ENCODE assay signal across 12 cellular contexts in genomic region chr18:55328301-55328700, GRCh38.
DNase-seq lines count a peak whose midpoint lies in the region; ATAC-seq, FAIRE-seq and TF ChIP-seq lines count a peak whose summit lies in the region.
"Had no signal": no experiment of that assay in that cellular context is flagged by ENCODE, and none has a peak within 500 bp of the region (broad histone marks: within the 10 kb centered on the region; RNA-seq: fewer than 3 reads in every experiment).

No MANE protein-coding gene starts in this region.

- FAIRE-seq in GM12891 (lab: Jason Lieb, UNC), result peak; percentile 85

- DNase-seq in GM12891 (ENCODE audit: insufficient read length, low spot score), result no peak
- peak; percentile 47 for DNase-seq in NOMO-1 treated with DMSO at 0.1 percent for 48 hours (lab: John Stamatoyannopoulos, UW; ENCODE audit: unreplicated experiment)
- peak; percentile 39 for DNase-seq in fibroblast of gingiva (ENCODE audit: low read depth)
- DNase-seq in sciatic nerve (ENCODE audit: low spot score), result no peak
- DNase-seq in activated CD4-positive, alpha-beta T cell treated with anti-CD3 and anti-CD28 coated beads, Interleukin-2, amount 10 ng/mL, durations not matched to agents 24 days and 14 days, result no peak
- DNase-seq in NCI-H524 treated with DMSO at 0.1 percent for 48 hours (lab: John Stamatoyannopoulos, UW), result no peak
- DNase-seq: central memory CD4-positive, alpha-beta T cell; mesendoderm; NCI-H2081 treated with DMSO at 0.1 percent for 48 hours had no signal

- H3K27ac Mint-ChIP-seq in activated CD4-positive, alpha-beta T cell treated with anti-CD3 and anti-CD28 coated beads, Interleukin-2, amount 10 ng/mL, durations not matched to agents 24 days and 14 days, result no peak overlapping the region

- no peaks in the 10 kb centered on the region for H3K36me3 Mint-ChIP-seq in activated CD4-positive, alpha-beta T cell treated with anti-CD3 and anti-CD28 coated beads, Interleukin-2, amount 10 ng/mL, durations not matched to agents 24 days and 14 days (ENCODE audit: low read depth)

- H3K27me3 Mint-ChIP-seq in activated CD4-positive, alpha-beta T cell treated with anti-CD3 and anti-CD28 coated beads, Interleukin-2, amount 10 ng/mL, durations not matched to agents 24 days and 14 days, result peaks cover 20% of the 10 kb centered on the region

- no peaks in the 10 kb centered on the region for H3K9me3 Mint-ChIP-seq in activated CD4-positive, alpha-beta T cell treated with anti-CD3 and anti-CD28 coated beads, Interleukin-2, amount 10 ng/mL, durations not matched to agents 24 days and 14 days

- H3K4me1 Mint-ChIP-seq in activated CD4-positive, alpha-beta T cell treated with anti-CD3 and anti-CD28 coated beads, Interleukin-2, amount 10 ng/mL, durations not matched to agents 24 days and 14 days, result no peaks in the 10 kb centered on the region

- no peak overlapping the region for H3K4me3 Mint-ChIP-seq in activated CD4-positive, alpha-beta T cell treated with anti-CD3 and anti-CD28 coated beads, Interleukin-2, amount 10 ng/mL, durations not matched to agents 24 days and 14 days

- intact Hi-C loops in sciatic nerve (cut with DNase I), result no loop called here
- intact Hi-C loops in activated CD4-positive, alpha-beta T cell treated with anti-CD3 and anti-CD28 coated beads, Interleukin-2, amount 10 ng/mL, durations not matched to agents 24 days and 14 days (cut with micrococcal nuclease), result no loop called here

- ATAC-seq in sciatic nerve (peak; percentile 79), GM18868 (IDR thresholded peaks at IDR 0.05; ENCODE audit: unreplicated experiment) (no peak), HG02840 (IDR thresholded peaks at IDR 0.05; ENCODE audit: low FRiP score, unreplicated experiment) (no peak)
- ATAC-seq: activated CD4-positive, CD25-positive, alpha-beta regulatory T cell treated with anti-CD3 and anti-CD28 coated beads, Interleukin-2, amount 50 U/mL, for 24 hours had no signal

- no peak for TF ChIP-seq POLR2A in GM12891 (IDR thresholded peaks at IDR 0.05; ENCODE audit: low read depth, low read length)

TF ChIP-seq in GM12891, 5 proteins besides CTCF, POLR2A, EP300 and RAD21:
- TF ChIP-seq POLR2AphosphoS5 (IDR thresholded peaks at IDR 0.05; ENCODE audit: low read depth, low read length) (no peak), PAX5 (IDR thresholded peaks at IDR 0.05; ENCODE audit: insufficient read depth, low read length, severe bottlenecking) (no peak), TAF1 (IDR thresholded peaks at IDR 0.05; ENCODE audit: low read depth, low read length) (no peak), SPI1 (IDR thresholded peaks at IDR 0.05; ENCODE audit: low read depth, low read length) (peak; percentile 30; the same call in 1 of the 2 replicates)

Comparison
In these comparisons a context has a peak if more than half of its experiments do, and no peak if none do; other contexts are left out.
1. DNase-seq: peak in NOMO-1 treated with DMSO at 0.1 percent for 48 hours (single experiment) and fibroblast of gingiva (single experiment); none in GM12891 (single experiment), sciatic nerve (single experiment), activated CD4-positive, alpha-beta T cell treated with anti-CD3 and anti-CD28 coated beads, Interleukin-2, amount 10 ng/mL, durations not matched to agents 24 days and 14 days (single experiment) and NCI-H524 treated with DMSO at 0.1 percent for 48 hours (single experiment).